27 cellular contexts compared by ENCODE assay signal in the genomic region with DNA sequence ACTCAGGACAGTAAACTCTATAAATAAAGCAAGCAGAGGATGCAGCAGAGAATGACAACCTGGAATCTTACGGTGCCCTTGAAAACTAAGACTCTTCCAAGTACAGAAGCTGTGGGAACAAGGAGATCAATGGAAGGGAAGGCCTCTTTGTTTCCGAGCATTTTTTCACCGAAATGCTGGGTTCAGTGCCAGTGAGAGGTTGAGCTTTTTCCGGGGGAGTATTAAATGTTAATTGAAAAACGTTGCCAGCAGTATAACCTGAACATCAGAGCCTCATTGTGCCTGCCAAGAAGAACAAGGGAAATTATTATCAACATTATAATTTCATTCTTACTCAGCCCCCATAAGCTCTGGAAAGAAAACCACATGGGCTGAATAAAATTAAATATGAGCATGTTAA. TPM values are rescaled to one million over a fixed set of nuclear protein-coding genes. Genes with fewer than 3 reads are reported as not detected.
DNase-seq lines count a peak whose midpoint lies in the region; ATAC-seq and TF ChIP-seq lines count a peak whose summit lies in the region.
"Had no signal": no experiment of that assay in that cellular context is flagged by ENCODE, and none has a peak within 500 bp of the region (broad histone marks: within the 10 kb centered on the region; RNA-seq: fewer than 3 reads in every experiment).

No MANE protein-coding gene starts in this region.

- no peak overlapping the region for H3K4me2 ChIP-seq in GM23338
- H3K4me2 ChIP-seq: BLaER1 had no signal

- WGBS in aorta, 2 donors, result 50 to 60% methylated on average over 5 of the region's 5 CpGs

- H3K4me3 Mint-ChIP-seq in GM23338, result no peak overlapping the region
- H3K4me3 Mint-ChIP-seq in T-helper 2 cell treated with Interferon-gamma antibody and Interleukin-4, amounts not matched to agents 5 μg/mL and 100 μg/mL, for 36 hours, result no peak overlapping the region
- H3K4me3 Mint-ChIP-seq: CD14-positive monocyte; CD4-positive, alpha-beta memory T cell; CD4-positive, CD25-positive, alpha-beta regulatory T cell; CD8-positive, alpha-beta memory T cell had no signal

- H3K27ac Mint-ChIP-seq in GM23338, result peak overlapping the region; percentile 31
- H3K27ac Mint-ChIP-seq in T-helper 2 cell treated with Interferon-gamma antibody and Interleukin-4, amounts not matched to agents 5 μg/mL and 100 μg/mL, for 36 hours, result no peak overlapping the region
- H3K27ac Mint-ChIP-seq: CD14-positive monocyte; CD4-positive, alpha-beta memory T cell; CD4-positive, CD25-positive, alpha-beta regulatory T cell; CD8-positive, alpha-beta memory T cell had no signal

- no peaks in the 10 kb centered on the region for H3K27me3 ChIP-seq in GM23338 (ENCODE audit: insufficient read depth)
- no peaks in the 10 kb centered on the region for H3K27me3 ChIP-seq in right atrium auricular region
- no peaks in the 10 kb centered on the region for H3K27me3 ChIP-seq in aorta (ENCODE audit: control insufficient read depth in 1 of 2, insufficient read depth in 2 of 2, low read length in 1 of 2)
- H3K27me3 ChIP-seq: BE2C, BLaER1 had no signal

- H3F3A ChIP-seq in GM23338 (replicated peaks; ENCODE audit: low read depth), result no peaks in the 10 kb centered on the region

- no peak overlapping the region for H3K27ac ChIP-seq in GM23338 (ENCODE audit: low read depth)
- no peak overlapping the region for H3K27ac ChIP-seq in right atrium auricular region
- H3K27ac ChIP-seq in aorta (ENCODE audit: low read depth in 1 of 2, low read length in 2 of 2), result no peak overlapping the region
- H3K27ac ChIP-seq: BLaER1 had no signal

- H3K36me3 ChIP-seq in GM23338 (ENCODE audit: insufficient read depth) (no peaks in the 10 kb centered on the region), right atrium auricular region (no peaks in the 10 kb centered on the region), aorta (ENCODE audit: control insufficient read depth in 1 of 2, insufficient read depth in 2 of 2, low read length in 1 of 2) (no peaks in the 10 kb centered on the region)
- H3K36me3 ChIP-seq: BE2C, BLaER1 had no signal

- peak overlapping the region; percentile 45; the same call in 1 of the 2 replicates for H2AFZ ChIP-seq in GM23338

- DNase-seq in GM23338 (ENCODE audit: low spot score) (no peak), cerebellar cortex (ENCODE audit: low spot score) (peak; percentile 84), cerebellum (ENCODE audit: low spot score) (peak; percentile 45), putamen (ENCODE audit: low spot score) (peak; percentile 63), right atrium auricular region (ENCODE audit: low spot score) (no peak), aorta (no peak)
- DNase-seq in activated CD8-positive, alpha-beta memory T cell treated with anti-CD3 and anti-CD28 coated beads, Interleukin-2, amount 50 U/mL, for 48 hours, result no peak
- no peak for DNase-seq in T-helper 2 cell treated with Interferon-gamma antibody and Interleukin-4, amounts not matched to agents 5 μg/mL and 100 μg/mL, for 36 hours (ENCODE audit: low spot score)
- DNase-seq: 8988T; ACHN; BE2C; CD4-positive, alpha-beta memory T cell; CD4-positive, CD25-positive, alpha-beta regulatory T cell; CD8-positive, alpha-beta memory T cell; COR-L47; DMS 273 treated with DMSO at 0.1 percent for 48 hours; DMS153; DMS53; DMS79; DND-41; EL; GF-D8 had no signal

- H3K27me3 Mint-ChIP-seq in GM23338 (ENCODE audit: insufficient read depth, low read depth, poor library complexity), result no peaks in the 10 kb centered on the region
- no peaks in the 10 kb centered on the region for H3K27me3 Mint-ChIP-seq in T-helper 2 cell treated with Interferon-gamma antibody and Interleukin-4, amounts not matched to agents 5 μg/mL and 100 μg/mL, for 36 hours (ENCODE audit: low read depth)

- no peaks in the 10 kb centered on the region for H3K79me2 ChIP-seq in GM23338 (replicated peaks; ENCODE audit: insufficient read depth)

- ATAC-seq in GM23338 (no peak), aorta (ENCODE audit: low FRiP score) (no peak)

- no peaks in the 10 kb centered on the region for H3K4me1 ChIP-seq in GM23338 (ENCODE audit: insufficient read depth)
- H3K4me1 ChIP-seq in right atrium auricular region, result no peaks in the 10 kb centered on the region
- H3K4me1 ChIP-seq in aorta (ENCODE audit: control insufficient read depth in 1 of 2, insufficient read depth in 2 of 2, low read length in 2 of 2), result no peaks in the 10 kb centered on the region
- H3K4me1 ChIP-seq: BE2C, BLaER1 had no signal

- no peaks in the 10 kb centered on the region for H3K9me3 Mint-ChIP-seq in GM23338
- H3K9me3 Mint-ChIP-seq in T-helper 2 cell treated with Interferon-gamma antibody and Interleukin-4, amounts not matched to agents 5 μg/mL and 100 μg/mL, for 36 hours, result no peaks in the 10 kb centered on the region

- no peaks in the 10 kb centered on the region for H4K20me1 ChIP-seq in GM23338 (replicated peaks; ENCODE audit: insufficient read depth)
- H4K20me1 ChIP-seq: BLaER1 had no signal

- H3K36me3 Mint-ChIP-seq in GM23338 (ENCODE audit: low read depth), result no peaks in the 10 kb centered on the region
- no peaks in the 10 kb centered on the region for H3K36me3 Mint-ChIP-seq in T-helper 2 cell treated with Interferon-gamma antibody and Interleukin-4, amounts not matched to agents 5 μg/mL and 100 μg/mL, for 36 hours (ENCODE audit: low read depth)
- H3K36me3 Mint-ChIP-seq: CD14-positive monocyte; CD4-positive, alpha-beta memory T cell; CD4-positive, CD25-positive, alpha-beta regulatory T cell; CD8-positive, alpha-beta memory T cell had no signal

- H3K9me2 ChIP-seq in GM23338 (ENCODE audit: insufficient read depth), result no peaks in the 10 kb centered on the region

- intact Hi-C loops in aorta (cut with DNase I), result no loop called here

- H3K4me3 ChIP-seq in GM23338 (no peak overlapping the region), right atrium auricular region (no peak overlapping the region), aorta (ENCODE audit: low read length in 2 of 2) (no peak overlapping the region)
- H3K4me3 ChIP-seq: BLaER1 had no signal

- TF ChIP-seq CTCF in GM23338 (conservative IDR thresholded peaks at IDR 0.05; ENCODE audit: low read depth in 2 of 2) (no peak), right atrium auricular region (IDR thresholded peaks at IDR 0.05) (no peak)

- no peaks in the 10 kb centered on the region; the same call in 2 of the 3 replicates for H3K4me1 Mint-ChIP-seq in GM23338
- H3K4me1 Mint-ChIP-seq in T-helper 2 cell treated with Interferon-gamma antibody and Interleukin-4, amounts not matched to agents 5 μg/mL and 100 μg/mL, for 36 hours (ENCODE audit: low read depth), result no peaks in the 10 kb centered on the region
- H3K4me1 Mint-ChIP-seq: CD14-positive monocyte; CD4-positive, alpha-beta memory T cell; CD4-positive, CD25-positive, alpha-beta regulatory T cell; CD8-positive, alpha-beta memory T cell had no signal

- H3K9me3 ChIP-seq in right atrium auricular region, result peaks cover 0 to 4% of the 10 kb centered on the region in 2 donors
- H3K9me3 ChIP-seq in aorta (ENCODE audit: control insufficient read depth, low read length), result no peaks in the 10 kb centered on the region
- H3K9me3 ChIP-seq: BE2C, BLaER1 had no signal

TF ChIP-seq in GM23338, 12 proteins besides CTCF, POLR2A, EP300 and RAD21 (continues in another document):
- no peak for TF ChIP-seq EZH2phosphoT487 (IDR thresholded peaks at IDR 0.05; ENCODE audit: unreplicated experiment)

RNA-seq across cellular contexts. Expression of a gene that starts 17.5 kb away (rescaled TPM):
- 0.52 TPM in 1 of 2 replicates, not detected in the other for total RNA-seq in GM23338 (2014; rRNA removed; shearing (Covaris generic))
- polyA plus RNA-seq in GM23338 (2016; fragmentation: Nextera tagmentation; extraction: Ambion mirVana), result not detected in 2 replicates
- total RNA-seq in cerebellum, result 15.9 TPM
- not detected for total RNA-seq in right atrium auricular region
- total RNA-seq in aorta, result not detected
- under 1 TPM in 1 of 2 donors, not detected in 1; 0.08 TPM for polyA plus RNA-seq in aorta
- total RNA-seq: A673; CD4-positive, alpha-beta memory T cell; CD4-positive, CD25-positive, alpha-beta regulatory T cell; CD8-positive, alpha-beta memory T cell; Daoy had no signal
- polyA plus RNA-seq: AG04450; CD14-positive monocyte; CD4-positive, alpha-beta memory T cell; CD4-positive, CD25-positive, alpha-beta regulatory T cell; CD8-positive, alpha-beta memory T cell had no signal

Comparison
In these comparisons a context has a peak if more than half of its experiments do, and no peak if none do; other contexts are left out.
1. DNase-seq: peak in cerebellar cortex (single experiment), cerebellum (single experiment) and putamen (single experiment); none in GM23338 (single experiment), activated CD8-positive, alpha-beta memory T cell treated with anti-CD3 and anti-CD28 coated beads, Interleukin-2, amount 50 U/mL, for 48 hours (single experiment), T-helper 2 cell treated with Interferon-gamma antibody and Interleukin-4, amounts not matched to agents 5 μg/mL and 100 μg/mL, for 36 hours (single experiment), right atrium auricular region (single experiment) and aorta (0 of 2).
2. RNA of a gene that starts 17.5 kb away (total RNA-seq): 15.9 TPM in cerebellum (single experiment); 0.52 TPM in GM23338, not detected in right atrium auricular region and not detected in aorta; every median in the first group is over 10 times any median in the second.